In genomic region chrX:47631676-47632075, GRCh38 we compare ENCODE assay signal across 24 cellular contexts.
"Had no signal": no experiment of that assay in that cellular context is flagged by ENCODE, and none has a peak within 500 bp of the region (broad histone marks: within the 10 kb centered on the region; RNA-seq: fewer than 3 reads in every experiment).

No MANE protein-coding gene starts in this region.

- FAIRE-seq: small intestine had no signal

- H3K9me3 Mint-ChIP-seq: natural killer cell treated with Interleukin-12 subunit alpha and Interleukin-12 subunit beta and Interleukin-15 and Interleukin-18, amount 100 ng/mL, for 72 hours; stimulated activated effector memory CD8-positive, alpha-beta T cell treated with anti-CD3 and anti-CD28 coated beads, Interleukin-12 subunit alpha, Interleukin-12 subunit beta, amount 100 ng/mL, for 72 hours; stimulated activated naive CD8-positive, alpha-beta T cell treated with anti-CD3 and anti-CD28 coated beads, Interleukin-15, Interleukin-2, amounts not matched to agents 100 ng/mL and 50 ng/mL, for 24 hours had no signal

- H3K4me1 Mint-ChIP-seq: mesothelial cell of epicardium had no signal

- H3K27ac Mint-ChIP-seq: mesothelial cell of epicardium; naive B cell; natural killer cell treated with Interleukin-12 subunit alpha and Interleukin-12 subunit beta and Interleukin-15 and Interleukin-18, amount 100 ng/mL, for 72 hours; stimulated activated effector memory CD8-positive, alpha-beta T cell treated with anti-CD3 and anti-CD28 coated beads, Interleukin-12 subunit alpha, Interleukin-12 subunit beta, amount 100 ng/mL, for 72 hours; stimulated activated naive CD8-positive, alpha-beta T cell treated with anti-CD3 and anti-CD28 coated beads, Interleukin-15, Interleukin-2, amounts not matched to agents 100 ng/mL and 50 ng/mL, for 24 hours had no signal

- H3K27me3 Mint-ChIP-seq: stimulated activated naive CD8-positive, alpha-beta T cell treated with anti-CD3 and anti-CD28 coated beads, Interleukin-15, Interleukin-2, amounts not matched to agents 100 ng/mL and 50 ng/mL, for 24 hours had no signal

- DNase-seq: islet precursor cell; left ventricle myocardium inferior; mesendoderm; naive B cell; nucleus accumbens; pancreas; retina; right cardiac atrium; sigmoid colon; small intestine; spleen; stimulated activated CD4-positive, alpha-beta T cell treated with anti-CD3 and anti-CD28 coated beads, Interleukin-4, amount 100 ng/mL, for 24 hours; stimulated activated naive CD4-positive, alpha-beta T cell; tibial artery; trophoblast cell; upper lobe of right lung; uterus had no signal

- H3K36me3 Mint-ChIP-seq: naive B cell; natural killer cell treated with Interleukin-12 subunit alpha and Interleukin-12 subunit beta and Interleukin-15 and Interleukin-18, amount 100 ng/mL, for 72 hours; stimulated activated effector memory CD8-positive, alpha-beta T cell treated with anti-CD3 and anti-CD28 coated beads, Interleukin-12 subunit alpha, Interleukin-12 subunit beta, amount 100 ng/mL, for 72 hours had no signal

- ATAC-seq: natural killer cell treated with Interleukin-12 subunit alpha and Interleukin-12 subunit beta and Interleukin-15 and Interleukin-18, amount 100 ng/mL, for 72 hours; pancreas; right cardiac atrium; stimulated activated effector memory CD8-positive, alpha-beta T cell treated with anti-CD3 and anti-CD28 coated beads, Interleukin-12 subunit alpha, Interleukin-12 subunit beta, amount 100 ng/mL, for 72 hours; upper lobe of right lung had no signal

- H3K4me3 Mint-ChIP-seq: mesothelial cell of epicardium; naive B cell; natural killer cell treated with Interleukin-12 subunit alpha and Interleukin-12 subunit beta and Interleukin-15 and Interleukin-18, amount 100 ng/mL, for 72 hours; stimulated activated effector memory CD8-positive, alpha-beta T cell treated with anti-CD3 and anti-CD28 coated beads, Interleukin-12 subunit alpha, Interleukin-12 subunit beta, amount 100 ng/mL, for 72 hours; stimulated activated naive CD8-positive, alpha-beta T cell treated with anti-CD3 and anti-CD28 coated beads, Interleukin-15, Interleukin-2, amounts not matched to agents 100 ng/mL and 50 ng/mL, for 24 hours had no signal

- H3K9me3 ChIP-seq: left ventricle myocardium inferior, pancreas, prostate gland, sigmoid colon, spleen, suprapubic skin, thoracic aorta, tibial artery, upper lobe of right lung, uterus had no signal
